ENCODE assay signal across 24 cellular contexts in the genomic region with DNA sequence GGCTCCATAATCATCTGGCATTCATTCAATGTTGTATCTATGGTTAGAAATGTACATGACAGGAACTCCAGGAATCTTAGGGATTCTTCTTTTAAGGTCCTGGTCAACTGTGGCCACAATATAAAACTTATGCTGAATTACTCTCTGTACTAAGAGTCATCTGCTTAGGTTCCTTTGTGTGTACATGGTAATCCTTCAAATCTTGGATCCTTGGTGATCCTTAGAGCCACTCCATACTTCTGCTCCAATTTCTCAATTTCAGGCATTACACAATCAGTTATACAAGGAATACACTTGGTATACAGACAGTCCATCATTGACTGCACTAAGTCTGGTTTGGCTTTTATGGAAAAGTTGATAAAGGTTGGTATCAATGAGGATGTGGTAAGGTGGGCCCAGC.
"Had no signal": no experiment of that assay in that cellular context is flagged by ENCODE, and none has a peak within 500 bp of the region (broad histone marks: within the 10 kb centered on the region; RNA-seq: fewer than 3 reads in every experiment).

No MANE protein-coding gene starts in this region.

- H3K27ac ChIP-seq: coronary artery, hepatocyte, psoas muscle, skin epidermis, thoracic aorta, transverse colon had no signal

- H3K27ac Mint-ChIP-seq: naive B cell; nephron; stimulated activated naive B cell treated with anti-CD40 and anti-IgM and Interleukin-4, amounts not matched to agents 10 μg/mL and 1 μg/mL and 100 μg/mL, for 72 hours had no signal

- H3K27me3 ChIP-seq: hepatocyte, transverse colon had no signal

- H3K4me3 Mint-ChIP-seq: naive B cell; nephron; stimulated activated naive B cell treated with anti-CD40 and anti-IgM and Interleukin-4, amounts not matched to agents 10 μg/mL and 1 μg/mL and 100 μg/mL, for 72 hours; stimulated activated naive CD8-positive, alpha-beta T cell treated with anti-CD3 and anti-CD28 coated beads, Interleukin-15, amount 100 ng/mL, for 72 hours had no signal

- H3K9me3 ChIP-seq: psoas muscle, thoracic aorta, transverse colon had no signal

- ATAC-seq: esophagus mucosa; left ventricle myocardium superior; psoas muscle; sciatic nerve; stimulated activated naive B cell treated with anti-CD40 and anti-IgM and Interleukin-4, amounts not matched to agents 10 μg/mL and 1 μg/mL and 100 μg/mL, for 72 hours; stimulated activated naive CD8-positive, alpha-beta T cell treated with anti-CD3 and anti-CD28 coated beads, Interleukin-15, amount 100 ng/mL, for 72 hours had no signal

- H3K4me2 ChIP-seq: hepatocyte had no signal

- H3K4me3 ChIP-seq: coronary artery, hepatocyte, lung, psoas muscle, skin epidermis, thoracic aorta, transverse colon had no signal

- H3K27me3 Mint-ChIP-seq: naive B cell; stimulated activated naive B cell treated with anti-CD40 and anti-IgM and Interleukin-4, amounts not matched to agents 10 μg/mL and 1 μg/mL and 100 μg/mL, for 72 hours; stimulated activated naive CD8-positive, alpha-beta T cell treated with anti-CD3 and anti-CD28 coated beads, Interleukin-15, amount 100 ng/mL, for 72 hours had no signal

- H2AFZ ChIP-seq: hepatocyte had no signal

- H3K36me3 ChIP-seq: thoracic aorta, transverse colon had no signal

- DNase-seq: effector CD4-positive, alpha-beta T cell; foreskin melanocyte; kidney; left cardiac atrium; left ventricle myocardium superior; mesendoderm; naive B cell; occipital lobe; psoas muscle; retina; stimulated activated CD4-positive, alpha-beta T cell treated with anti-CD3 and anti-CD28 coated beads, Interleukin-2, amount 100 ng/mL, for 24 hours; stimulated activated CD4-positive, alpha-beta T cell treated with anti-CD3 and anti-CD28 coated beads, Interleukin-4, amount 100 ng/mL, for 4 hours; stimulated activated naive B cell treated with anti-CD40 and anti-IgM and Interleukin-4, amounts not matched to agents 10 μg/mL and 1 μg/mL and 100 μg/mL, for 72 hours; stimulated activated naive CD8-positive, alpha-beta T cell treated with anti-CD3 and anti-CD28 coated beads, Interleukin-15, amount 100 ng/mL, for 72 hours; substantia nigra; transverse colon had no signal
